ENCODE assay signal across 10 cellular contexts in the genomic region with DNA sequence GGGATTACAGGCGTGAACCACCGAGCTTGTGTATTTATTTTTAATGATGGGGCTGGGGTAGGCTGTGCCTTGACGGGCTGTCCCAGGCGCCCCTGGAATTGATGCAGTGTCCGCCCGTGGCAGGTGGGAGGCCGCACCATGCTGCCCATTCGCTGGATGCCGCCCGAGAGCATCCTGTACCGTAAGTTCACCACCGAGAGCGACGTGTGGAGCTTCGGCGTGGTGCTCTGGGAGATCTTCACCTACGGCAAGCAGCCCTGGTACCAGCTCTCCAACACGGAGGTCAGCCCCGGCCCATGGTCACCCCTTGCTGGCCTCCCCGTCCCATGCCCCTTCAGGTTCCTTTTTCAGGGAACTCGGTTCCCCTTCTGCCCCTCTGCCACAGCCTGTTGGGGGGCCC. TPM values are rescaled to one million over a fixed set of nuclear protein-coding genes. Genes with fewer than 3 reads are reported as not detected.
"Had no signal": no experiment of that assay in that cellular context is flagged by ENCODE, and none has a peak within 500 bp of the region (broad histone marks: within the 10 kb centered on the region; RNA-seq: fewer than 3 reads in every experiment).

No MANE protein-coding gene starts in this region.

- H3K9ac ChIP-seq: KMS-11 had no signal

- H3K4me2 ChIP-seq: GM23338, KMS-11 had no signal

- H3K4me3 Mint-ChIP-seq: GM23338, H9 had no signal

- H2AFZ ChIP-seq: GM23338 had no signal

- H3K4me3 ChIP-seq: GM23338 had no signal

- FAIRE-seq: H1, H54, HTR-8/SVneo had no signal

- H3K9me3 Mint-ChIP-seq: GM23338, H9 had no signal

- DNase-seq: H9, HCEC 1CT, IMR-90, KBM-7 had no signal

- H3K27ac ChIP-seq: KMS-11 had no signal

- H3K27ac Mint-ChIP-seq: GM23338 had no signal

- ATAC-seq: GM23338 had no signal

RNA-seq across cellular contexts. Expression of gene NTRK1, which starts 19.2 kb away (rescaled TPM):
- total RNA-seq: HT-29, IMR-90 had no signal
- polyA plus RNA-seq: IMR-90 had no signal

RNA-seq across cellular contexts. Expression of gene INSRR, which starts 21.0 kb away (rescaled TPM):
- total RNA-seq: GM23338, H1, H9, IMR-90 had no signal
- polyA plus RNA-seq: GM23338, IMR-90 had no signal

RNA-seq across cellular contexts. Expression of gene LRRC71, which starts 40.6 kb away (rescaled TPM):
- total RNA-seq: GM23338, H1, H9, HT-29, IMR-90 had no signal
